2 cellular contexts compared by ENCODE assay signal in genomic region chr10:58280485-58280884, GRCh38.
A peak's percentile ranks its signal among the peaks of the same experiment; 100 is the strongest.
TF ChIP-seq lines count a peak whose summit lies in the region.

No MANE protein-coding gene starts in this region.

TF ChIP-seq in SK-N-SH, 30 proteins besides CTCF, POLR2A, EP300 and RAD21 (continues in another document):
- TF ChIP-seq TEAD4 (IDR thresholded peaks at IDR 0.05; ENCODE audit: borderline replicate concordance, insufficient read depth) (peak; percentile 89), MXI1 (IDR thresholded peaks at IDR 0.05; ENCODE audit: low read depth, low read length) (no peak), IRF3 (IDR thresholded peaks at IDR 0.05; ENCODE audit: low read depth, low read length) (no peak), CHD2 (IDR thresholded peaks at IDR 0.05; ENCODE audit: low read length, partially characterized antibody) (no peak), NFIC (IDR thresholded peaks at IDR 0.05; ENCODE audit: borderline replicate concordance) (peak; percentile 74), FOXJ3 (CRISPR knock-in tag; IDR thresholded peaks at IDR 0.05) (no peak), GABPA (IDR thresholded peaks at IDR 0.05; ENCODE audit: low read depth) (no peak), POLR2AphosphoS5 (IDR thresholded peaks at IDR 0.05; ENCODE audit: low read depth, low read length) (peak; percentile 69; the same call in 1 of the 2 replicates), JUND (IDR thresholded peaks at IDR 0.05) (peak; percentile 99), SIN3A (IDR thresholded peaks at IDR 0.05; ENCODE audit: borderline replicate concordance, low read depth, low read length) (no peak), USF1 (IDR thresholded peaks at IDR 0.05; ENCODE audit: borderline replicate concordance, low read depth) (no peak), FOSL2 (IDR thresholded peaks at IDR 0.05; ENCODE audit: borderline replicate concordance, low read depth) (peak; percentile 93), RFX5 (IDR thresholded peaks at IDR 0.05; ENCODE audit: low read length) (no peak), SMC3 (IDR thresholded peaks at IDR 0.05; ENCODE audit: low read depth, low read length) (no peak), NRF1 (IDR thresholded peaks at IDR 0.05; ENCODE audit: low read depth, low read length) (no peak), TAF1 (IDR thresholded peaks at IDR 0.05; ENCODE audit: borderline replicate concordance, low read depth, low read length) (no peak), RXRA (IDR thresholded peaks at IDR 0.05; ENCODE audit: borderline replicate concordance, low read depth) (peak; percentile 79), TCF12 (IDR thresholded peaks at IDR 0.05) (peak; percentile 88), YY1 (IDR thresholded peaks at IDR 0.05; ENCODE audit: low read depth) (no peak), ELF1 (IDR thresholded peaks at IDR 0.05) (no peak), EZH2phosphoT487 (IDR thresholded peaks at IDR 0.05; ENCODE audit: borderline replicate concordance, low read depth) (no peak), RCOR1 (IDR thresholded peaks at IDR 0.05; ENCODE audit: low read length) (no peak), GATA2 (CRISPR knock-in tag; IDR thresholded peaks at IDR 0.05) (no peak)
- TF ChIP-seq, protein P1, sequence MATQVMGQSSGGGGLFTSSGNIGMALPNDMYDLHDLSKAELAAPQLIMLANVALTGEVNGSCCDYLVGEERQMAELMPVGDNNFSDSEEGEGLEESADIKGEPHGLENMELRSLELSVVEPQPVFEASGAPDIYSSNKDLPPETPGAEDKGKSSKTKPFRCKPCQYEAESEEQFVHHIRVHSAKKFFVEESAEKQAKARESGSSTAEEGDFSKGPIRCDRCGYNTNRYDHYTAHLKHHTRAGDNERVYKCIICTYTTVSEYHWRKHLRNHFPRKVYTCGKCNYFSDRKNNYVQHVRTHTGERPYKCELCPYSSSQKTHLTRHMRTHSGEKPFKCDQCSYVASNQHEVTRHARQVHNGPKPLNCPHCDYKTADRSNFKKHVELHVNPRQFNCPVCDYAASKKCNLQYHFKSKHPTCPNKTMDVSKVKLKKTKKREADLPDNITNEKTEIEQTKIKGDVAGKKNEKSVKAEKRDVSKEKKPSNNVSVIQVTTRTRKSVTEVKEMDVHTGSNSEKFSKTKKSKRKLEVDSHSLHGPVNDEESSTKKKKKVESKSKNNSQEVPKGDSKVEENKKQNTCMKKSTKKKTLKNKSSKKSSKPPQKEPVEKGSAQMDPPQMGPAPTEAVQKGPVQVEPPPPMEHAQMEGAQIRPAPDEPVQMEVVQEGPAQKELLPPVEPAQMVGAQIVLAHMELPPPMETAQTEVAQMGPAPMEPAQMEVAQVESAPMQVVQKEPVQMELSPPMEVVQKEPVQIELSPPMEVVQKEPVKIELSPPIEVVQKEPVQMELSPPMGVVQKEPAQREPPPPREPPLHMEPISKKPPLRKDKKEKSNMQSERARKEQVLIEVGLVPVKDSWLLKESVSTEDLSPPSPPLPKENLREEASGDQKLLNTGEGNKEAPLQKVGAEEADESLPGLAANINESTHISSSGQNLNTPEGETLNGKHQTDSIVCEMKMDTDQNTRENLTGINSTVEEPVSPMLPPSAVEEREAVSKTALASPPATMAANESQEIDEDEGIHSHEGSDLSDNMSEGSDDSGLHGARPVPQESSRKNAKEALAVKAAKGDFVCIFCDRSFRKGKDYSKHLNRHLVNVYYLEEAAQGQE (IDR thresholded peaks at IDR 0.05; ENCODE audit: low read depth, low read length): 0 out of 2 replicates have a peak, but pooled peaks have one; percentile 16
- TF ChIP-seq, protein P2, sequence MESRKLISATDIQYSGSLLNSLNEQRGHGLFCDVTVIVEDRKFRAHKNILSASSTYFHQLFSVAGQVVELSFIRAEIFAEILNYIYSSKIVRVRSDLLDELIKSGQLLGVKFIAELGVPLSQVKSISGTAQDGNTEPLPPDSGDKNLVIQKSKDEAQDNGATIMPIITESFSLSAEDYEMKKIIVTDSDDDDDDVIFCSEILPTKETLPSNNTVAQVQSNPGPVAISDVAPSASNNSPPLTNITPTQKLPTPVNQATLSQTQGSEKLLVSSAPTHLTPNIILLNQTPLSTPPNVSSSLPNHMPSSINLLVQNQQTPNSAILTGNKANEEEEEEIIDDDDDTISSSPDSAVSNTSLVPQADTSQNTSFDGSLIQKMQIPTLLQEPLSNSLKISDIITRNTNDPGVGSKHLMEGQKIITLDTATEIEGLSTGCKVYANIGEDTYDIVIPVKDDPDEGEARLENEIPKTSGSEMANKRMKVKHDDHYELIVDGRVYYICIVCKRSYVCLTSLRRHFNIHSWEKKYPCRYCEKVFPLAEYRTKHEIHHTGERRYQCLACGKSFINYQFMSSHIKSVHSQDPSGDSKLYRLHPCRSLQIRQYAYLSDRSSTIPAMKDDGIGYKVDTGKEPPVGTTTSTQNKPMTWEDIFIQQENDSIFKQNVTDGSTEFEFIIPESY (IDR thresholded peaks at IDR 0.05; ENCODE audit: borderline replicate concordance, low read depth): no peak
- TF ChIP-seq, protein P3, sequence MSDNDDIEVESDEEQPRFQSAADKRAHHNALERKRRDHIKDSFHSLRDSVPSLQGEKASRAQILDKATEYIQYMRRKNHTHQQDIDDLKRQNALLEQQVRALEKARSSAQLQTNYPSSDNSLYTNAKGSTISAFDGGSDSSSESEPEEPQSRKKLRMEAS (IDR thresholded peaks at IDR 0.05; ENCODE audit: low read depth): peak; percentile 65; the same call in 1 of the 2 replicates

TF ChIP-seq in endothelial cell of umbilical vein, 7 proteins besides CTCF, POLR2A, EP300 and RAD21:
- TF ChIP-seq, protein P3 (IDR thresholded peaks at IDR 0.05; ENCODE audit: insufficient read depth, insufficient read length): no peak
- TF ChIP-seq FOS (IDR thresholded peaks at IDR 0.05; ENCODE audit: borderline replicate concordance, insufficient read depth, low read length) (peak; percentile 9), GATA2 (IDR thresholded peaks at IDR 0.05; ENCODE audit: insufficient read depth, insufficient read length, low read depth, low read length) (peak; percentile 85)
